26 cellular contexts compared by ENCODE assay signal in the genomic region with DNA sequence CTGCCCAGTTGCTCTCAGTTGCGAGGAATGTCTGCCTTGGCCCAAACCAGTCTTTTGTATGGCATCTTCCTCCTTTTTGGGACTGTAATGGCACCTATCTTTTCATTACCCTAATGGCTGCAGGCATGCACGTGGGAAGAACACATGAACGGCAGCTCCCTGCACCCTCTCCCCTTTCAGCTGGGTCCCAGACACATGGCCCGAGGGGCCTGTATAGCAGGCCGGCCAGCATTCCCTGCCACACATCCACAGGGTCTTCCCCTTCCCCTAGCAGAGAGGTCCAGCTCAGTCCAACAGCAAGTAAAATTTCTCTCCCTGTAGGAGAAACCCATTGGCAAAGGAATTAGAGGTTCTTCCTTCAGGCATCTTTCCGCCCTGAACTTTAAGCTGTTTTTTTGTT.
"Had no signal": no experiment of that assay in that cellular context is flagged by ENCODE, and none has a peak within 500 bp of the region (broad histone marks: within the 10 kb centered on the region; RNA-seq: fewer than 3 reads in every experiment).

No MANE protein-coding gene starts in this region.

- H3K4me3 Mint-ChIP-seq: activated CD4-positive, alpha-beta T cell treated with anti-CD3 and anti-CD28 coated beads, Interleukin-2, amount 10 ng/mL, durations not matched to agents 24 days and 14 days; activated naive CD4-positive, alpha-beta T cell treated with anti-CD3 and anti-CD28 coated beads for 36 hours; activated T-cell treated with anti-CD3 and anti-CD28 coated beads, Interleukin-2, amount 50 U/mL, for 4 hours; activated T-helper 1 cell treated with anti-CD3 and anti-CD28 coated beads, Interleukin-12 subunit alpha, Interleukin-12 subunit beta, Interleukin-2, Interleukin-4 antibody, amounts not matched to agents 30 ng/mL and 10 ng/mL and 1 ng/mL, durations not matched to agents 14 hours and 24 hours and 36 hours; brain; T-helper 1 cell treated with Interleukin-12 subunit alpha and Interleukin-12 subunit beta and Interleukin-4 antibody, amounts not matched to agents 30 μg/mL and 1 μg/mL, for 36 hours; T-helper 2 cell treated with Interferon-gamma antibody and Interleukin-4, amounts not matched to agents 5 μg/mL and 100 μg/mL, for 36 hours had no signal

- H3K27me3 ChIP-seq: adrenal gland had no signal

- H3K27me3 Mint-ChIP-seq: activated CD4-positive, alpha-beta T cell treated with anti-CD3 and anti-CD28 coated beads, Interleukin-2, amount 10 ng/mL, durations not matched to agents 24 days and 14 days; brain had no signal

- ATAC-seq: activated naive CD4-positive, alpha-beta T cell treated with anti-CD3 and anti-CD28 coated beads, Interleukin-2, amount 50 U/mL, for 72 hours; activated T-cell treated with anti-CD3 and anti-CD28 coated beads, Interleukin-2, amount 50 U/mL, for 4 hours had no signal

- H3K9me3 ChIP-seq: adrenal gland had no signal

- H3K36me3 ChIP-seq: adrenal gland had no signal

- H3K27ac Mint-ChIP-seq: activated CD4-positive, alpha-beta T cell treated with anti-CD3 and anti-CD28 coated beads, Interleukin-2, amount 10 ng/mL, durations not matched to agents 24 days and 14 days; activated naive CD4-positive, alpha-beta T cell treated with anti-CD3 and anti-CD28 coated beads for 36 hours; activated naive CD4-positive, alpha-beta T cell treated with anti-CD3 and anti-CD28 coated beads, Interleukin-2, amount 50 U/mL, for 72 hours; activated T-helper 1 cell treated with anti-CD3 and anti-CD28 coated beads, Interleukin-12 subunit alpha, Interleukin-12 subunit beta, Interleukin-2, Interleukin-4 antibody, amounts not matched to agents 30 ng/mL and 10 ng/mL and 1 ng/mL, durations not matched to agents 14 hours and 24 hours and 36 hours; brain; T-helper 1 cell treated with Interleukin-12 subunit alpha and Interleukin-12 subunit beta and Interleukin-4 antibody, amounts not matched to agents 30 μg/mL and 1 μg/mL, for 36 hours; T-helper 2 cell treated with Interferon-gamma antibody and Interleukin-4, amounts not matched to agents 5 μg/mL and 100 μg/mL, for 36 hours had no signal

- H3K9me3 Mint-ChIP-seq: activated CD4-positive, alpha-beta T cell treated with anti-CD3 and anti-CD28 coated beads, Interleukin-2, amount 10 ng/mL, durations not matched to agents 24 days and 14 days; brain; T-helper 1 cell treated with Interleukin-12 subunit alpha and Interleukin-12 subunit beta and Interleukin-4 antibody, amounts not matched to agents 30 μg/mL and 1 μg/mL, for 36 hours had no signal

- H3K4me1 ChIP-seq: adrenal gland had no signal

- DNase-seq: activated CD4-positive, alpha-beta T cell treated with anti-CD3 and anti-CD28 coated beads, Interleukin-2, amount 10 ng/mL, durations not matched to agents 24 days and 14 days; activated CD4-positive, alpha-beta T cell treated with anti-CD3 and anti-CD28 coated beads, Interleukin-2, amount 50 U/mL, for 48 hours; activated CD8-positive, alpha-beta memory T cell treated with anti-CD3 and anti-CD28 coated beads, Interleukin-2, amount 50 U/mL, for 4 hours; activated gamma-delta T cell treated with Interleukin-2 at 50 U/mL for 16 hours; activated naive CD4-positive, alpha-beta T cell treated with anti-CD3 and anti-CD28 coated beads for 36 hours; activated T-cell treated with anti-CD3 and anti-CD28 coated beads for 4 hours; activated T-cell treated with anti-CD3 and anti-CD28 coated beads, Interleukin-2, amount 50 U/mL, for 4 hours; adrenal gland; caudate nucleus; cerebellar nuclear complex; Karpas-422; KBM-7; MM.1S; MV-4-11; NCI-H1092; NCI-H1436 treated with DMSO at 0.1 percent for 48 hours; NCI-H1694 treated with DMSO at 0.1 percent for 48 hours; NCI-H2029; NCI-H345; OCI-M1; Right ventricle myocardium superior had no signal

- H3K27ac ChIP-seq: adrenal gland had no signal

- H3K4me1 Mint-ChIP-seq: activated CD4-positive, alpha-beta T cell treated with anti-CD3 and anti-CD28 coated beads, Interleukin-2, amount 10 ng/mL, durations not matched to agents 24 days and 14 days; brain had no signal

- H3K36me3 Mint-ChIP-seq: activated naive CD4-positive, alpha-beta T cell treated with anti-CD3 and anti-CD28 coated beads, Interleukin-2, amount 50 U/mL, for 72 hours; brain had no signal

- H3K4me3 ChIP-seq: adrenal gland had no signal
